Comparison of ENCODE assay signal across 16 cellular contexts in genomic region chr17:33019161-33019560, GRCh38. TPM values are rescaled to one million over a fixed set of nuclear protein-coding genes. Genes with fewer than 3 reads are reported as not detected.
A peak's percentile ranks its signal among the peaks of the same experiment; 100 is the strongest.
DNase-seq lines count a peak whose midpoint lies in the region; ATAC-seq and TF ChIP-seq lines count a peak whose summit lies in the region.
"Had no signal": no experiment of that assay in that cellular context is flagged by ENCODE, and none has a peak within 500 bp of the region (broad histone marks: within the 10 kb centered on the region; RNA-seq: fewer than 3 reads in every experiment).

No MANE protein-coding gene starts in this region.

- H2AK5ac ChIP-seq in H9 (ENCODE audit: insufficient read length, low read length) (no peak overlapping the region), trophoblast cell (ENCODE audit: low read length) (no peak overlapping the region)

- ATAC-seq in GM21529 (IDR thresholded peaks at IDR 0.05; ENCODE audit: unreplicated experiment), result no peak
- no peak for ATAC-seq in GM18867 (IDR thresholded peaks at IDR 0.05; ENCODE audit: unreplicated experiment)
- ATAC-seq: CD8-positive, alpha-beta T cell; GM23338 had no signal

- no peak overlapping the region for H2BK15ac ChIP-seq in H9 (ENCODE audit: low read depth, low read length)

- no peak overlapping the region for H3K23ac ChIP-seq in H9 (ENCODE audit: insufficient read length, low read depth, low read length)
- H3K23ac ChIP-seq in trophoblast cell (ENCODE audit: low read length), result peak overlapping the region; percentile 9

- H3T11ph ChIP-seq in H9 (ENCODE audit: low read length), result no peak overlapping the region

- peaks cover 3% of the 10 kb centered on the region; the same call in 1 of the 2 replicates for H3K4me1 ChIP-seq in H9 (ENCODE audit: insufficient read depth, low read length)
- H3K4me1 ChIP-seq in trophoblast cell (ENCODE audit: control insufficient read depth in 1 of 2, insufficient read depth in 2 of 2, low read length in 2 of 2), result peaks cover 0 to 10% of the 10 kb centered on the region in 2 experiments

- H3K9me3 Mint-ChIP-seq in H9, result no peaks in the 10 kb centered on the region
- no peaks in the 10 kb centered on the region for H3K9me3 Mint-ChIP-seq in chondrocyte (ENCODE audit: low read depth)
- H3K9me3 Mint-ChIP-seq in activated CD4-positive, alpha-beta memory T cell treated with anti-CD3 and anti-CD28 coated beads for 36 hours, result no peaks in the 10 kb centered on the region
- H3K9me3 Mint-ChIP-seq: CD8-positive, alpha-beta T cell; GM23338 had no signal

- no peaks in the 10 kb centered on the region for H3K79me2 ChIP-seq in H9 (ENCODE audit: insufficient read depth, low read length)
- H3K79me2 ChIP-seq in trophoblast cell (ENCODE audit: control insufficient read depth, insufficient read depth, low read length, poor library complexity), result no peaks in the 10 kb centered on the region

- CTCF ChIA-PET in activated CD4-positive, alpha-beta memory T cell treated with anti-CD3 and anti-CD28 coated beads for 36 hours (lab: Charles Lee), result interaction anchor here (2.4 kb wide), 1 partner anchor 20 kb away, joined by 7 read pairs; no protein-coding TSS in a partner anchor

- H3K56ac ChIP-seq in H9 (ENCODE audit: insufficient read length, low read depth, low read length), result no peak overlapping the region

- intact Hi-C loops in activated CD4-positive, alpha-beta memory T cell treated with anti-CD3 and anti-CD28 coated beads for 36 hours (cut with micrococcal nuclease), result no loop called here

- H2BK5ac ChIP-seq in H9 (ENCODE audit: insufficient read length, low read length) (no peak overlapping the region), trophoblast cell (ENCODE audit: low read depth, low read length, poor library complexity) (no peak overlapping the region)

- H3K4me3 Mint-ChIP-seq in H9 (no peak overlapping the region), chondrocyte (ENCODE audit: unreplicated experiment) (no peak overlapping the region)
- no peak overlapping the region for H3K4me3 Mint-ChIP-seq in activated CD4-positive, alpha-beta memory T cell treated with anti-CD3 and anti-CD28 coated beads for 36 hours
- H3K4me3 Mint-ChIP-seq: B cell; CD8-positive, alpha-beta T cell; GM23338 had no signal

- POLR2A ChIA-PET in activated CD4-positive, alpha-beta memory T cell treated with anti-CD3 and anti-CD28 coated beads for 36 hours (lab: Charles Lee), result no interaction called here

- H3K4me3 ChIP-seq in trophoblast cell (ENCODE audit: low read depth, low read length), result no peak overlapping the region
- H3K4me3 ChIP-seq: BLaER1 treated with 17β-estradiol and CSF1 and Interleukin-3, amounts not matched to agents 10 nM and 100 nM; GM23338 had no signal

- no peak overlapping the region for H4K8ac ChIP-seq in H9 (replicated peaks; ENCODE audit: insufficient read length, low read depth, low read length)
- H4K8ac ChIP-seq in trophoblast cell (ENCODE audit: low read depth, low read length), result no peak overlapping the region

- H3K9ac ChIP-seq in H9 (ENCODE audit: extremely low read depth, insufficient read length, low read length) (no peak overlapping the region), trophoblast cell (ENCODE audit: low read length) (no peak overlapping the region)
- H3K9ac ChIP-seq: BLaER1 treated with 17β-estradiol and CSF1 and Interleukin-3, amounts not matched to agents 10 nM and 100 nM had no signal

- no peak overlapping the region for H2BK20ac ChIP-seq in H9 (ENCODE audit: low read depth, low read length, poor library complexity, severe bottlenecking)

- no peak overlapping the region for H4K12ac ChIP-seq in trophoblast cell (ENCODE audit: low read depth, low read length)

- no peaks in the 10 kb centered on the region for H3K23me2 ChIP-seq in H9 (ENCODE audit: insufficient read length, low read depth, low read length, poor library complexity, severe bottlenecking)

- H3K27me3 ChIP-seq in H9 (ENCODE audit: insufficient read depth, low read length) (no peaks in the 10 kb centered on the region), trophoblast cell (ENCODE audit: insufficient read depth, low read length) (no peaks in the 10 kb centered on the region)
- H3K27me3 ChIP-seq: BLaER1 treated with 17β-estradiol and CSF1 and Interleukin-3, amounts not matched to agents 10 nM and 100 nM had no signal

- DNase-seq in H9 (peak; percentile 21), chondrocyte (ENCODE audit: low spot score) (no peak), mesenteric fat pad (ENCODE audit: low spot score) (peak; percentile 77), trophoblast cell (no peak)
- no peak for DNase-seq in activated CD4-positive, alpha-beta memory T cell treated with anti-CD3 and anti-CD28 coated beads for 36 hours
- DNase-seq: Calu3; CD8-positive, alpha-beta T cell; DMS 273 treated with DMSO at 0.1 percent for 48 hours; H7 had no signal

- no peaks in the 10 kb centered on the region; a peak in 1 of 7 replicates for H3K36me3 Mint-ChIP-seq in H9 (ENCODE audit: insufficient read depth in 1 of 3, low read depth in 3 of 3)
- no peaks in the 10 kb centered on the region for H3K36me3 Mint-ChIP-seq in chondrocyte (ENCODE audit: low read depth)
- no peaks in the 10 kb centered on the region for H3K36me3 Mint-ChIP-seq in activated CD4-positive, alpha-beta memory T cell treated with anti-CD3 and anti-CD28 coated beads for 36 hours
- H3K36me3 Mint-ChIP-seq: CD8-positive, alpha-beta T cell had no signal

- no peaks in the 10 kb centered on the region for H3K36me3 ChIP-seq in trophoblast cell (ENCODE audit: control insufficient read depth in 1 of 2, insufficient read depth in 2 of 2, low read length in 2 of 2)
- H3K36me3 ChIP-seq: BLaER1 treated with 17β-estradiol and CSF1 and Interleukin-3, amounts not matched to agents 10 nM and 100 nM had no signal

- peaks cover 17 to 21% of the 10 kb centered on the region in 2 experiments for H3K4me1 Mint-ChIP-seq in H9
- peaks cover 10% of the 10 kb centered on the region for H3K4me1 Mint-ChIP-seq in chondrocyte (ENCODE audit: low read depth)
- no peaks in the 10 kb centered on the region for H3K4me1 Mint-ChIP-seq in activated CD4-positive, alpha-beta memory T cell treated with anti-CD3 and anti-CD28 coated beads for 36 hours (ENCODE audit: low read depth)
- H3K4me1 Mint-ChIP-seq: B cell had no signal

- no peak overlapping the region for H2BK120ac ChIP-seq in H9 (ENCODE audit: low read depth, low read length, poor library complexity, severe bottlenecking)
- H2BK120ac ChIP-seq in trophoblast cell (ENCODE audit: insufficient read depth, low read length, poor library complexity), result no peak overlapping the region

- no CpG with 5 or more reads among the region's 8 CpGs for WGBS in H9 (ENCODE audit: extremely low coverage, insufficient read length, low lambda C conversion rate)
- no CpG with 5 or more reads among the region's 8 CpGs for WGBS in trophoblast cell (ENCODE audit: extremely low coverage, insufficient coverage, insufficient read length)

- no peak overlapping the region; the same call in 1 of the 2 replicates for H3K14ac ChIP-seq in H9 (ENCODE audit: insufficient read depth, low read length)
- H3K14ac ChIP-seq in trophoblast cell (ENCODE audit: low read length), result no peak overlapping the region

- H4K20me1 ChIP-seq in H9 (ENCODE audit: control insufficient read depth, insufficient read depth, insufficient read length), result no peaks in the 10 kb centered on the region
- H4K20me1 ChIP-seq: BLaER1 treated with 17β-estradiol and CSF1 and Interleukin-3, amounts not matched to agents 10 nM and 100 nM had no signal

- H3K4ac ChIP-seq in H9 (ENCODE audit: low read depth, low read length) (no peak overlapping the region), trophoblast cell (ENCODE audit: low read depth, low read length) (no peak overlapping the region)

- H4K5ac ChIP-seq in H9 (ENCODE audit: insufficient read length, low read depth, low read length), result no peak overlapping the region

- TF ChIP-seq CTCF in H9 (conservative IDR thresholded peaks at IDR 0.05) (no peak), chondrocyte (IDR thresholded peaks at IDR 0.05) (no peak)

- H3K27ac ChIP-seq in H9 (ENCODE audit: insufficient read length, low read depth, low read length) (no peak overlapping the region), trophoblast cell (ENCODE audit: low read depth, low read length) (no peak overlapping the region)
- H3K27ac ChIP-seq: BLaER1 treated with 17β-estradiol and CSF1 and Interleukin-3, amounts not matched to agents 10 nM and 100 nM had no signal

- peaks cover 7% of the 10 kb centered on the region for H3K27me3 Mint-ChIP-seq in H9 (ENCODE audit: low read depth)
- peaks cover 25% of the 10 kb centered on the region for H3K27me3 Mint-ChIP-seq in chondrocyte (ENCODE audit: low read depth)
- peaks cover 9% of the 10 kb centered on the region for H3K27me3 Mint-ChIP-seq in activated CD4-positive, alpha-beta memory T cell treated with anti-CD3 and anti-CD28 coated beads for 36 hours

- H2AFZ ChIP-seq in H9 (ENCODE audit: low read length) (no peak overlapping the region), trophoblast cell (ENCODE audit: insufficient read depth, low read length, poor library complexity) (no peak overlapping the region)
- H2AFZ ChIP-seq: GM23338 had no signal

- H4K91ac ChIP-seq in H9 (ENCODE audit: insufficient read length, low read depth, low read length) (no peak overlapping the region), trophoblast cell (ENCODE audit: low read depth, low read length) (no peak overlapping the region)

- no peaks in the 10 kb centered on the region for H3K9me3 ChIP-seq in H9 (ENCODE audit: control insufficient read depth, low read depth, low read length)
- no peaks in the 10 kb centered on the region for H3K9me3 ChIP-seq in trophoblast cell (ENCODE audit: insufficient read depth, low read depth, low read length)
- H3K9me3 ChIP-seq: BLaER1 treated with 17β-estradiol and CSF1 and Interleukin-3, amounts not matched to agents 10 nM and 100 nM had no signal

- H2BK12ac ChIP-seq in H9 (ENCODE audit: insufficient read length, low read depth, low read length), result no peak overlapping the region
- H2BK12ac ChIP-seq in trophoblast cell (ENCODE audit: low read length), result no peak overlapping the region

- H3K4me2 ChIP-seq in H9 (ENCODE audit: insufficient read depth, insufficient read length, low read length) (no peak overlapping the region), trophoblast cell (ENCODE audit: low read length) (no peak overlapping the region)
- H3K4me2 ChIP-seq: BLaER1 treated with 17β-estradiol and CSF1 and Interleukin-3, amounts not matched to agents 10 nM and 100 nM; GM23338 had no signal

- no peak overlapping the region; a peak in 3 of 7 replicates for H3K27ac Mint-ChIP-seq in H9
- peak overlapping the region; percentile 42 for H3K27ac Mint-ChIP-seq in chondrocyte (ENCODE audit: unreplicated experiment)
- no peak overlapping the region for H3K27ac Mint-ChIP-seq in activated CD4-positive, alpha-beta memory T cell treated with anti-CD3 and anti-CD28 coated beads for 36 hours
- H3K27ac Mint-ChIP-seq: B cell; CD8-positive, alpha-beta T cell; GM23338 had no signal

- H3K79me1 ChIP-seq in H9 (ENCODE audit: insufficient read depth, low read depth, low read length, poor library complexity, severe bottlenecking) (no peaks in the 10 kb centered on the region), trophoblast cell (ENCODE audit: low read length) (no peaks in the 10 kb centered on the region)

- no peak overlapping the region for H3K18ac ChIP-seq in H9 (ENCODE audit: insufficient read length, low read depth, low read length)
- no peak overlapping the region for H3K18ac ChIP-seq in trophoblast cell (ENCODE audit: low read length)

RNA-seq across cellular contexts. Expression of gene SPACA3, which starts 27.5 kb away (rescaled TPM):
- total RNA-seq in H9 (2021) (not detected in 2 replicates), chondrocyte (not detected in 3 replicates), mesenteric fat pad (not detected)
- not detected in 2 replicates for polyA plus RNA-seq in trophoblast cell (2013)
- total RNA-seq in activated CD4-positive, alpha-beta memory T cell treated with anti-CD3 and anti-CD28 coated beads for 36 hours, result not detected
- total RNA-seq: A172; B cell; Calu3; CD8-positive, alpha-beta T cell; GM23338; H7; HT-29 had no signal
- polyA plus RNA-seq: GM23338 had no signal

Comparison
In these comparisons a context has a peak if more than half of its experiments do, and no peak if none do; other contexts are left out.
1. DNase-seq: peak in H9 (single experiment) and mesenteric fat pad (single experiment); none in chondrocyte (single experiment), trophoblast cell (0 of 2) and activated CD4-positive, alpha-beta memory T cell treated with anti-CD3 and anti-CD28 coated beads for 36 hours (single experiment).